ENCODE assay signal across 8 cellular contexts in the genomic region with DNA sequence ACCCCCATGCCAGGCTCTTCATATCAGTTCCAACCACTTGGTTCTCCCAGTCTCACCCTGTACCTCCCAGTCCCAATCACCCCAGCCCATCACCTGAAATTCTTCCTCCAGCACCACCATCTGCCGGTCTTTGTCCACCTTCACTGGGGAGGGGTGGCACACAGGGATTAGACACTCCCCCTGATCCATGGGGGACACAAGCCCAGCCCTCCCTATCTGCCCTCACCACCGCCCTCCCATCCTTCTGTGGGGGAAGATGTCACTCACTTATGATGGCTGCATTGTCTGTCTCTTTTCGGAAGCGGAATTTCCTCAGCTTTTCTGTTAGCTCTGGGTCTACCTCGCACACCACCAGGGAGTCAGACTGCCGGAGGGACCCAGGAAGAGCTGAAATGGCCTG. TPM values are rescaled to one million over a fixed set of nuclear protein-coding genes. Genes with fewer than 3 reads are reported as not detected.
DNase-seq lines count a peak whose midpoint lies in the region; ATAC-seq, FAIRE-seq and TF ChIP-seq lines count a peak whose summit lies in the region.

No MANE protein-coding gene starts in this region.

- TF ChIP-seq CTCF in MM.1S (IDR thresholded peaks at IDR 0.05; ENCODE audit: low read length), result no peak

- H3K9me2 ChIP-seq in MM.1S (replicated peaks; ENCODE audit: insufficient read depth, low read length), result no peaks in the 10 kb centered on the region

- intact Hi-C loops in sciatic nerve (cut with DNase I), result no loop called here

- peaks cover 21% of the 10 kb centered on the region for H3K79me2 ChIP-seq in MM.1S (ENCODE audit: low read length)

- peak overlapping the region; percentile 73 for H3K4me3 ChIP-seq in MM.1S (ENCODE audit: low read length)
- H3K4me3 ChIP-seq in H7 (ENCODE audit: insufficient read depth, low read depth, low read length), result no peak overlapping the region

- no peaks in the 10 kb centered on the region for H4K20me1 ChIP-seq in MM.1S (ENCODE audit: insufficient read depth, low read length)

- H3K9me3 ChIP-seq in MM.1S (replicated peaks; ENCODE audit: insufficient read depth, low read length), result no peaks in the 10 kb centered on the region

- ATAC-seq in sciatic nerve, result peak; percentile 49

- peak; percentile 87 for FAIRE-seq in GM12891 (lab: Jason Lieb, UNC)

- H3K36me3 ChIP-seq in MM.1S (replicated peaks; ENCODE audit: insufficient read depth, low read length), result no peaks in the 10 kb centered on the region
- H3K36me3 ChIP-seq in H7 (replicated peaks; ENCODE audit: control insufficient read depth, insufficient read depth, low read length), result no peaks in the 10 kb centered on the region

- H3K9ac ChIP-seq in MM.1S (ENCODE audit: low read length), result peak overlapping the region; percentile 72

- peak overlapping the region; percentile 52; the same call in 1 of the 2 replicates for H3K27ac ChIP-seq in MM.1S (ENCODE audit: low read length)
- peak overlapping the region; percentile 54 for H3K27ac ChIP-seq in cingulate gyrus (ENCODE audit: low read depth, low read length)

- peaks cover 4% of the 10 kb centered on the region; the same call in 1 of the 2 replicates for H3F3A ChIP-seq in MM.1S (ENCODE audit: insufficient read depth, low read length)

- H3K27me3 ChIP-seq in MM.1S (replicated peaks; ENCODE audit: insufficient read depth, low read length) (no peaks in the 10 kb centered on the region), H7 (ENCODE audit: control insufficient read depth, insufficient read depth, low read length) (no peaks in the 10 kb centered on the region)

- DNase-seq in GM12891 (ENCODE audit: insufficient read length, low spot score) (no peak), MM.1S (no peak), sciatic nerve (ENCODE audit: low spot score) (no peak), nucleus accumbens (lab: John Stamatoyannopoulos, UW) (no peak), NCI-H82 treated with DMSO at 0.1 percent for 48 hours (lab: John Stamatoyannopoulos, UW; ENCODE audit: unreplicated experiment) (no peak), H7 (no peak), NCI-H1048 (lab: John Stamatoyannopoulos, UW) (no peak)

- no peak for TF ChIP-seq POLR2A in GM12891 (IDR thresholded peaks at IDR 0.05; ENCODE audit: low read depth, low read length)

- no peaks in the 10 kb centered on the region; the same call in 1 of the 2 replicates for H3K4me1 ChIP-seq in MM.1S (ENCODE audit: low read length)

- H2AFZ ChIP-seq in MM.1S (ENCODE audit: low read length), result peak overlapping the region; percentile 32

- peak overlapping the region; percentile 53 for H3K4me2 ChIP-seq in MM.1S (ENCODE audit: low read depth, low read length)

TF ChIP-seq in GM12891, 5 proteins besides CTCF, POLR2A, EP300 and RAD21:
- TF ChIP-seq POLR2AphosphoS5 (IDR thresholded peaks at IDR 0.05; ENCODE audit: low read depth, low read length), result no peak
- TF ChIP-seq POU2F2 (IDR thresholded peaks at IDR 0.05; ENCODE audit: low read depth, low read length), result no peak
- no peak for TF ChIP-seq SPI1 (IDR thresholded peaks at IDR 0.05; ENCODE audit: low read depth, low read length)
- TF ChIP-seq TAF1 (IDR thresholded peaks at IDR 0.05; ENCODE audit: low read depth, low read length), result no peak
- no peak for TF ChIP-seq PAX5 (IDR thresholded peaks at IDR 0.05; ENCODE audit: insufficient read depth, low read length, severe bottlenecking)
TF ChIP-seq in GM12891: peak in this region for 0.

RNA-seq across cellular contexts. Expression of a gene that starts 0.7 kb away (rescaled TPM):
- 296 TPM for polyA plus RNA-seq in GM12891 (2012; ENCODE audit: low read depth, missing spikeins)
- total RNA-seq in sciatic nerve, result 51.2 TPM
- total RNA-seq in H7 (2014; rRNA removed; shearing (Covaris generic)), result 0.63 TPM in 1 of 2 replicates, not detected in the other

RNA-seq across cellular contexts. Expression of a gene that starts 7.1 kb away (rescaled TPM):
- polyA plus RNA-seq in GM12891 (2012; ENCODE audit: low read depth, missing spikeins), result 23.9 TPM
- total RNA-seq in sciatic nerve, result 139 TPM
- total RNA-seq in H7 (2014; rRNA removed; shearing (Covaris generic)), result 113 and 122 TPM in 2 replicates

RNA-seq across cellular contexts. Expression of a gene that starts 14.5 kb away (rescaled TPM):
- polyA plus RNA-seq in GM12891 (2012; ENCODE audit: low read depth, missing spikeins), result 0.60 TPM
- total RNA-seq in sciatic nerve, result 1.3 TPM
- 1.9 and 2.4 TPM in 2 replicates for total RNA-seq in H7 (2014; rRNA removed; shearing (Covaris generic))

RNA-seq across cellular contexts. Expression of a gene that starts 39.0 kb away (rescaled TPM):
- not detected for polyA plus RNA-seq in GM12891 (2012; ENCODE audit: low read depth, missing spikeins)
- not detected for total RNA-seq in sciatic nerve
- not detected in 2 replicates for total RNA-seq in H7 (2014; rRNA removed; shearing (Covaris generic))

RNA-seq across cellular contexts. Expression of a gene that starts 55.7 kb away (rescaled TPM):
- polyA plus RNA-seq in GM12891 (2012; ENCODE audit: low read depth, missing spikeins), result 30.3 TPM
- total RNA-seq in sciatic nerve, result 38.7 TPM
- total RNA-seq in H7 (2014; rRNA removed; shearing (Covaris generic)), result 20.7 and 21.6 TPM in 2 replicates

Comparison
In these comparisons a context has a peak if more than half of its experiments do, and no peak if none do; other contexts are left out.
1. RNA of a gene that starts 0.7 kb away (total RNA-seq): 51.2 TPM in sciatic nerve (single experiment); 0.63 TPM in H7; every median in the first group is over 10 times any median in the second.